9 cellular contexts compared by ENCODE assay signal in genomic region chr18:616380-616995, GRCh38. TPM values are rescaled to one million over a fixed set of nuclear protein-coding genes. Genes with fewer than 3 reads are reported as not detected.
DNase-seq lines count a peak whose midpoint lies in the region; ATAC-seq, FAIRE-seq and TF ChIP-seq lines count a peak whose summit lies in the region.
"Had no signal": no experiment of that assay in that cellular context is flagged by ENCODE, and none has a peak within 500 bp of the region (broad histone marks: within the 10 kb centered on the region; RNA-seq: fewer than 3 reads in every experiment).

No MANE protein-coding gene starts in this region.

- H3K4me1 Mint-ChIP-seq in HFFc6 (ENCODE audit: low read depth): peaks cover 5% of the 10 kb centered on the region; the same call in 1 of the 2 replicates
- H3K4me1 Mint-ChIP-seq in naive thymus-derived CD4-positive, alpha-beta T cell: no peaks in the 10 kb centered on the region
- H3K4me1 Mint-ChIP-seq: memory B cell had no signal

- H3K4me2 ChIP-seq in OCI-LY1 (ENCODE audit: low read length): no peak overlapping the region

- no peak overlapping the region for H3K9ac ChIP-seq in OCI-LY1 (ENCODE audit: low read length)

- peak; percentile 92 for FAIRE-seq in endometrium (lab: Jason Lieb, UNC)

- ATAC-seq in naive thymus-derived CD4-positive, alpha-beta T cell: peak; percentile 65
- ATAC-seq in GM18861 (IDR thresholded peaks at IDR 0.05; ENCODE audit: unreplicated experiment) (no peak), HG02870 (IDR thresholded peaks at IDR 0.05; ENCODE audit: unreplicated experiment) (no peak)

- H3K27ac ChIP-seq in OCI-LY1 (ENCODE audit: low read depth, low read length, poor library complexity, severe bottlenecking): no peak overlapping the region
- H3K27ac ChIP-seq in naive thymus-derived CD4-positive, alpha-beta T cell (ENCODE audit: low read depth, low read length): no peak overlapping the region

- no peak overlapping the region for H3K4me3 ChIP-seq in OCI-LY1 (ENCODE audit: low read depth, low read length, poor library complexity, severe bottlenecking)
- no peak overlapping the region for H3K4me3 ChIP-seq in naive thymus-derived CD4-positive, alpha-beta T cell (ENCODE audit: low read length)

- no peaks in the 10 kb centered on the region for H3K79me2 ChIP-seq in OCI-LY1 (ENCODE audit: insufficient read depth, low read length)

- no peaks in the 10 kb centered on the region for H3K4me1 ChIP-seq in OCI-LY1 (ENCODE audit: insufficient read depth, low read length, severe bottlenecking)
- H3K4me1 ChIP-seq in naive thymus-derived CD4-positive, alpha-beta T cell (ENCODE audit: control insufficient read depth in 2 of 2, insufficient read depth in 2 of 2, low read length in 2 of 2): no peaks in the 10 kb centered on the region

- H3K27ac Mint-ChIP-seq in HFFc6: no peak overlapping the region
- H3K27ac Mint-ChIP-seq in naive thymus-derived CD4-positive, alpha-beta T cell: no peak overlapping the region
- H3K27ac Mint-ChIP-seq: memory B cell had no signal

- CTCF ChIA-PET in naive thymus-derived CD4-positive, alpha-beta T cell (lab: Charles Lee): interaction anchor here (0.7 kb wide), 1 partner anchor 9 kb away, joined by 3 read pairs; no protein-coding TSS in a partner anchor

- H3K9me2 ChIP-seq in OCI-LY1 (ENCODE audit: low read depth, low read length): no peaks in the 10 kb centered on the region

- no peak overlapping the region for H2AFZ ChIP-seq in OCI-LY1 (ENCODE audit: low read length)

- TF ChIP-seq CTCF in HFFc6 (IDR thresholded peaks at IDR 0.05): peak; percentile 87
- peak; percentile 37 for TF ChIP-seq CTCF in OCI-LY1 (IDR thresholded peaks at IDR 0.05; ENCODE audit: low read length)

- DNase-seq in DMS 273 treated with DMSO at 0.1 percent for 48 hours (lab: John Stamatoyannopoulos, UW) (peak; percentile 22), HFFc6 (peak; percentile 30), SHP77 treated with DMSO at 0.1 percent for 48 hours (lab: John Stamatoyannopoulos, UW) (no peak)
- DNase-seq in naive thymus-derived CD4-positive, alpha-beta T cell: peak in 6 of 9 donors; percentile 7 to 41 (median 25)

- H3K4me3 Mint-ChIP-seq in HFFc6: no peak overlapping the region
- H3K4me3 Mint-ChIP-seq in naive thymus-derived CD4-positive, alpha-beta T cell: no peak overlapping the region
- H3K4me3 Mint-ChIP-seq: memory B cell had no signal

- peaks cover 24% of the 10 kb centered on the region for H3K27me3 Mint-ChIP-seq in HFFc6 (ENCODE audit: insufficient read depth)
- H3K27me3 Mint-ChIP-seq in naive thymus-derived CD4-positive, alpha-beta T cell: peaks cover 0 to 21% (median 0%) of the 10 kb centered on the region in 5 donors

- POLR2A ChIA-PET in naive thymus-derived CD4-positive, alpha-beta T cell (lab: Charles Lee): interaction anchor here (0.7 kb wide), 1 partner anchor 349 kb away, joined by 3 read pairs; the partner anchor contains the start of gene THOC1

- H3K27me3 ChIP-seq in OCI-LY1 (ENCODE audit: insufficient read depth, low read length): no peaks in the 10 kb centered on the region
- H3K27me3 ChIP-seq in naive thymus-derived CD4-positive, alpha-beta T cell (ENCODE audit: control insufficient read depth in 2 of 2, insufficient read depth in 2 of 2, low read length in 2 of 2): no peaks in the 10 kb centered on the region

- no peaks in the 10 kb centered on the region for H3F3A ChIP-seq in OCI-LY1 (ENCODE audit: insufficient read depth, low read length)

- H4K20me1 ChIP-seq in OCI-LY1 (ENCODE audit: insufficient read depth, low read length): no peaks in the 10 kb centered on the region

- intact Hi-C loops in naive thymus-derived CD4-positive, alpha-beta T cell (cut with micrococcal nuclease): loop anchor here (2.0 to 5.0 kb wide), 3 partner anchors 20 to 504 kb away; partner anchors contain the start of gene CLUL1 (in 2 of the 2)

- no peaks in the 10 kb centered on the region for H3K9me3 ChIP-seq in OCI-LY1 (ENCODE audit: low read length)
- H3K9me3 ChIP-seq in naive thymus-derived CD4-positive, alpha-beta T cell (ENCODE audit: control insufficient read depth in 2 of 3, low read length in 3 of 3): no peaks in the 10 kb centered on the region

- no peaks in the 10 kb centered on the region for H3K36me3 ChIP-seq in OCI-LY1 (ENCODE audit: insufficient read depth, low read length)
- H3K36me3 ChIP-seq in naive thymus-derived CD4-positive, alpha-beta T cell (ENCODE audit: control insufficient read depth in 2 of 3, insufficient read depth in 3 of 3, low read length in 3 of 3): no peaks in the 10 kb centered on the region

- H3K36me3 Mint-ChIP-seq in HFFc6 (ENCODE audit: low read depth): no peaks in the 10 kb centered on the region
- no peaks in the 10 kb centered on the region for H3K36me3 Mint-ChIP-seq in naive thymus-derived CD4-positive, alpha-beta T cell
- H3K36me3 Mint-ChIP-seq: memory B cell had no signal

- no peaks in the 10 kb centered on the region for H3K9me3 Mint-ChIP-seq in HFFc6
- no peaks in the 10 kb centered on the region for H3K9me3 Mint-ChIP-seq in naive thymus-derived CD4-positive, alpha-beta T cell
- H3K9me3 Mint-ChIP-seq: memory B cell had no signal

RNA-seq across cellular contexts. Expression of gene CLUL1, which starts 19.7 kb away (rescaled TPM):
- not detected for total RNA-seq in HFFc6 (2021; fragmentation: NEBNext Ultra II Directional; extraction: Animal tissue kit (Norgen Biotek cat#: 25700))
- under 1 TPM in 1 of 5 experiments, not detected in 4; 0.19 TPM for total RNA-seq in naive thymus-derived CD4-positive, alpha-beta T cell
- under 1 TPM; 0.26 to 0.52 TPM for polyA plus RNA-seq in naive thymus-derived CD4-positive, alpha-beta T cell

RNA-seq across cellular contexts. Expression of gene CETN1, which starts 36.3 kb away (rescaled TPM):
- not detected for total RNA-seq in HFFc6 (2021; fragmentation: NEBNext Ultra II Directional; extraction: Animal tissue kit (Norgen Biotek cat#: 25700))
- total RNA-seq in naive thymus-derived CD4-positive, alpha-beta T cell: not detected
- not detected for polyA plus RNA-seq in naive thymus-derived CD4-positive, alpha-beta T cell

RNA-seq across cellular contexts. Expression of gene TYMS, which starts 41.0 kb away (rescaled TPM):
- total RNA-seq in HFFc6 (2021; fragmentation: NEBNext Ultra II Directional; extraction: Animal tissue kit (Norgen Biotek cat#: 25700)): 100 to 1,000 TPM in 5 of 6 experiments, 10 to 100 TPM in 1; 88.6 to 179 (median 153) TPM
- 100 to 1,000 TPM in 1 of 5 experiments, 1 to 10 TPM in 1, under 1 TPM in 1, not detected in 2; 0.85 to 241 (median 2.0) TPM for total RNA-seq in naive thymus-derived CD4-positive, alpha-beta T cell
- polyA plus RNA-seq in naive thymus-derived CD4-positive, alpha-beta T cell: not detected
